ENCODE assay signal across 13 cellular contexts in the genomic region with DNA sequence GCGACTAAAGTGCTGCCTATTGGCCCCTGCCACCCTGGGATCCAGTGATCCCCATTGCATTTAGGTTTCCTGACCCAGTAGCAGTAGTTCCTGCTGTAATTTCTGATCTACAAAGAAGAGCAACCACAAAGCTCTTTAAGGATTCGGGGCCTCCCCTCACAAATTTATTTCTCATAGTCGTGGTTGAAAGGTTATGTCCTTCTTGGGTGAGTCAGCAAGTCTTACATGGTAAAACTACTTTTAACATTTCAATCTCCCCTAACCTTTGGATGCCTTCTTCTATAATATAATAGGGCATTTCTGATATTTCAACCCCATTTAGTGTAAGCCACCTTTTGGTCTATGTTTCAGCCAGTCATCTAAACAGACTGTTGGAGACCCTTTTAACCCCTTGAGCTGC. TPM values are rescaled to one million over a fixed set of nuclear protein-coding genes. Genes with fewer than 3 reads are reported as not detected.
DNase-seq lines count a peak whose midpoint lies in the region; ATAC-seq, FAIRE-seq and TF ChIP-seq lines count a peak whose summit lies in the region.
"Had no signal": no experiment of that assay in that cellular context is flagged by ENCODE, and none has a peak within 500 bp of the region (broad histone marks: within the 10 kb centered on the region; RNA-seq: fewer than 3 reads in every experiment).

No MANE protein-coding gene starts in this region.

- SMC1A ChIA-PET in GM12878 (lab: Charles Lee; ENCODE audit: uncharacterized antibody, unreplicated experiment) = interaction anchor here (1.1 to 3.5 kb wide), 6 partner anchors 9 to 65 kb away, joined by 3 to 31 read pairs (median 3); a partner anchor contains a TSS

- H3K23ac ChIP-seq in neuronal stem cell (ENCODE audit: low read depth, low read length, poor library complexity) = no peak overlapping the region

- TF ChIP-seq CTCF in cardiac muscle cell (IDR thresholded peaks at IDR 0.05; ENCODE audit: low read depth, low read length) (no peak), GM12878 (IDR thresholded peaks at IDR 0.05 in 2 of 3, conservative IDR thresholded peaks at IDR 0.05 in 1 of 3; ENCODE audit: control insufficient read depth in 2 of 3, extremely low read depth in 1 of 3, insufficient read depth in 1 of 3, low read depth in 3 of 3, low read length in 3 of 3) (no peak)

- H3K4me1 ChIP-seq in cardiac muscle cell (ENCODE audit: low read depth) = peaks cover 12% of the 10 kb centered on the region
- peaks cover 3% of the 10 kb centered on the region; the same call in 1 of the 2 replicates for H3K4me1 ChIP-seq in GM12878 (ENCODE audit: control insufficient read depth, insufficient read depth, low read length)
- no peaks in the 10 kb centered on the region for H3K4me1 ChIP-seq in neuronal stem cell (ENCODE audit: control insufficient read depth in 2 of 2, insufficient read depth in 1 of 2, low read depth in 1 of 2, low read length in 2 of 2)

- H2AK5ac ChIP-seq in neuronal stem cell (ENCODE audit: low read depth, low read length) = no peak overlapping the region

- intact Hi-C loops in Right ventricle myocardium superior (cut with DNase I) (no loop called here), GM12878 (cut with micrococcal nuclease; ENCODE audit: unreplicated experiment) (no loop called here)

- H3K79me1 ChIP-seq in neuronal stem cell (ENCODE audit: low read depth, low read length) = peaks cover 3% of the 10 kb centered on the region

- no peak for ATAC-seq in Right ventricle myocardium superior (ENCODE audit: poor library complexity)
- peak; percentile 55 for ATAC-seq in HG03108 (IDR thresholded peaks at IDR 0.05; ENCODE audit: unreplicated experiment)
- peak; percentile 54 for ATAC-seq in GM12878
- no peak for ATAC-seq in HG03196 (IDR thresholded peaks at IDR 0.05; ENCODE audit: unreplicated experiment)

- H3K36me3 ChIP-seq in cardiac muscle cell (peaks cover 37% of the 10 kb centered on the region), GM12878 (ENCODE audit: control insufficient read depth in 2 of 2, insufficient read depth in 2 of 2, low read length in 1 of 2) (peaks cover 6 to 28% of the 10 kb centered on the region in 2 experiments), neuronal stem cell (replicated peaks in 1 of 2; ENCODE audit: control insufficient read depth in 2 of 2, insufficient read depth in 2 of 2, low read length in 2 of 2) (peaks cover 15 to 96% of the 10 kb centered on the region in 2 donors)

- H4K8ac ChIP-seq in neuronal stem cell (ENCODE audit: low read depth, low read length) = no peak overlapping the region

- peak overlapping the region; percentile 66 for H3K27ac ChIP-seq in cardiac muscle cell
- H3K27ac ChIP-seq in GM12878 (ENCODE audit: control insufficient read depth, insufficient read depth) = no peak overlapping the region
- no peak overlapping the region for H3K27ac ChIP-seq in neuronal stem cell (replicated peaks; ENCODE audit: low read length)
- H3K27ac ChIP-seq: C4-2B had no signal

- H2BK15ac ChIP-seq in neuronal stem cell (ENCODE audit: low read length) = no peak overlapping the region

- H2AFZ ChIP-seq in GM12878 (ENCODE audit: control insufficient read depth, low read depth, low read length) = no peak overlapping the region
- H2AFZ ChIP-seq in neuronal stem cell (ENCODE audit: low read length) = no peak overlapping the region

- H3K9me3 ChIP-seq in cardiac muscle cell (ENCODE audit: low read depth) = no peaks in the 10 kb centered on the region
- peaks cover 6% of the 10 kb centered on the region; the same call in 2 of the 3 replicates for H3K9me3 ChIP-seq in GM12878 (replicated peaks; ENCODE audit: control insufficient read depth, insufficient read depth, low read length)
- H3K9me3 ChIP-seq in neuronal stem cell (replicated peaks in 1 of 2; ENCODE audit: control insufficient read depth in 2 of 2, insufficient read depth in 1 of 2, low read depth in 1 of 2, low read length in 2 of 2) = peaks cover 0 to 18% of the 10 kb centered on the region in 2 donors

- H4K20me1 ChIP-seq in GM12878 (ENCODE audit: control insufficient read depth, insufficient read depth) = no peaks in the 10 kb centered on the region

- H3K9ac ChIP-seq in GM12878 (ENCODE audit: control insufficient read depth, insufficient read depth, low read length) = no peak overlapping the region
- H3K9ac ChIP-seq in neuronal stem cell (ENCODE audit: low read depth, low read length, poor library complexity) = no peak overlapping the region

- H3K18ac ChIP-seq in neuronal stem cell (ENCODE audit: low read length) = no peak overlapping the region

- H3K4me3 ChIP-seq in cardiac muscle cell (no peak overlapping the region), GM12878 (no peak overlapping the region), neuronal stem cell (ENCODE audit: low read length in 2 of 2) (no peak overlapping the region)
- H3K4me3 ChIP-seq: spleen had no signal

- no peak for FAIRE-seq in GM12878 (lab: Jason Lieb, UNC)

- H3K14ac ChIP-seq in neuronal stem cell (ENCODE audit: low read length) = no peak overlapping the region

- H2BK5ac ChIP-seq in neuronal stem cell (ENCODE audit: low read length) = no peak overlapping the region

- no peak for TF ChIP-seq POLR2A in GM12878 (IDR thresholded peaks at IDR 0.05; ENCODE audit: low read depth, low read length)

- H3K4me2 ChIP-seq in GM12878 (ENCODE audit: control insufficient read depth, insufficient read depth) (no peak overlapping the region), neuronal stem cell (ENCODE audit: insufficient read depth, low read length, poor library complexity, severe bottlenecking) (no peak overlapping the region)

- H3K27me3 ChIP-seq in cardiac muscle cell (no peaks in the 10 kb centered on the region), GM12878 (replicated peaks in 1 of 2; ENCODE audit: control insufficient read depth in 2 of 2, insufficient read depth in 2 of 2, low read length in 1 of 2) (no peaks in the 10 kb centered on the region), neuronal stem cell (ENCODE audit: control insufficient read depth in 3 of 3, insufficient read depth in 3 of 3, low read depth in 1 of 3, low read length in 3 of 3) (no peaks in the 10 kb centered on the region)
- H3K27me3 ChIP-seq: spleen had no signal

- H3K4ac ChIP-seq in neuronal stem cell (ENCODE audit: low read length) = no peak overlapping the region

- CTCF ChIA-PET in GM12878 (lab: Yijun Ruan, JAX) = interaction anchor here (0.6 to 1.7 kb wide), 6 partner anchors 9 to 40 kb away, joined by 3 to 6 read pairs (median 4); a partner anchor contains a TSS

- RAD21 ChIA-PET in GM12878 (lab: Charles Lee; ENCODE audit: unreplicated experiment) = interaction anchor here (0.8 to 2.1 kb wide), 3 partner anchors 14 to 34 kb away, joined by 3 to 8 read pairs (median 4); a partner anchor contains a TSS

- WGBS in GM12878 (ENCODE audit: insufficient coverage, insufficient replicate concordance, low lambda C conversion rate, missing lambda C conversion rate) = 42% methylated on average over 3 of the region's 3 CpGs
- WGBS in neuronal stem cell (ENCODE audit: extremely low coverage in 2 of 2, insufficient read length in 2 of 2, insufficient replicate concordance in 1 of 2), 2 donors = no CpG with 5 or more reads among the region's 3 CpGs

- no peak for TF ChIP-seq RAD21 in GM12878 (IDR thresholded peaks at IDR 0.05; ENCODE audit: insufficient read depth, low read depth, low read length)

- no peaks in the 10 kb centered on the region; the same call in 1 of the 2 replicates for H3K79me2 ChIP-seq in GM12878 (ENCODE audit: control insufficient read depth, insufficient read depth, low read length)

- no peak overlapping the region for H2BK120ac ChIP-seq in neuronal stem cell (ENCODE audit: low read depth, low read length)

- in situ Hi-C loops in GM12878 (cut with MboI) = no loop called here

- BruUV-seq in GM12878 (replicated peaks; lab: Mats Ljungman, UMichigan) = no TSS peak

- no peak overlapping the region for H4K91ac ChIP-seq in neuronal stem cell (ENCODE audit: low read depth, low read length, poor library complexity)

- H2BK12ac ChIP-seq in neuronal stem cell (ENCODE audit: low read length) = no peak overlapping the region

- POLR2A ChIA-PET in GM12878 (lab: Charles Lee) = interaction anchor here (0.9 to 1.9 kb wide), 3 partner anchors 8 to 31 kb away, joined by 3 to 5 read pairs (median 4); no protein-coding TSS in a partner anchor

- TF ChIP-seq EP300 in GM12878 (IDR thresholded peaks at IDR 0.05; ENCODE audit: borderline replicate concordance in 1 of 2, control insufficient read depth in 1 of 2, low read depth in 2 of 2, low read length in 2 of 2) = no peak

- peak in 1 of 2 donors; percentile 43 for DNase-seq in cardiac muscle cell (ENCODE audit: low read depth in 1 of 2, low spot score in 1 of 2)
- DNase-seq in Right ventricle myocardium superior = no peak
- DNase-seq in GM12878 (ENCODE audit: low read depth, low spot score) = no peak
- no peak for DNase-seq in kidney glomerular epithelial cell (lab: John Stamatoyannopoulos, UW)
- no peak for DNase-seq in neuronal stem cell (ENCODE audit: low spot score)
- DNase-seq in NCI-H510A (lab: John Stamatoyannopoulos, UW) = no peak
- DNase-seq: activated naive CD4-positive, alpha-beta T cell treated with anti-CD3 and anti-CD28 coated beads, Interleukin-2, amount 50 U/mL, for 16 hours; NCI-H748 treated with DMSO at 0.1 percent for 48 hours; spleen; T-helper 9 cell had no signal

RNA-seq across cellular contexts. Expression of a gene that starts 14.9 kb away (rescaled TPM):
- 15.3 and 24.3 TPM in 2 replicates for total RNA-seq in cardiac muscle cell
- polyA plus RNA-seq in cardiac muscle cell = 7.3 and 7.5 TPM in 2 replicates
- total RNA-seq in Right ventricle myocardium superior = 13.2 TPM
- total RNA-seq in GM12878 (2013; cell fraction: nucleolus; rRNA removed) = 180 and 182 TPM in 2 replicates
- total RNA-seq in GM12878 (2014; rRNA removed) = 26.8 and 31.3 TPM in 2 replicates
- total RNA-seq in GM12878 (2014; rRNA removed; fragmentation: Illumina TruSeq; extraction: Trizol) = 28.4 and 29.9 TPM in 2 replicates
- 21.1 and 21.2 TPM in 2 replicates for total RNA-seq in GM12878 (2021)
- 7.8 TPM for polyA plus RNA-seq in GM12878 (2011; ENCODE audit: low read depth)
- polyA plus RNA-seq in GM12878 (2011; rRNA removed) = 41.7 and 57.9 TPM in 2 replicates
- polyA plus RNA-seq in GM12878 (2011; cell fraction: cytosol; rRNA removed) = 18.5 and 21.3 TPM in 2 replicates
- 52.2 and 58.8 TPM in 2 replicates for polyA plus RNA-seq in GM12878 (2011; cell fraction: nucleus; rRNA removed)
- 9.9 and 11.6 TPM in 2 replicates for polyA plus RNA-seq in GM12878 (2012)
- 24.5 and 31.0 TPM in 2 replicates for polyA plus RNA-seq in GM12878 (2014; fragmentation: Illumina TruSeq; extraction: Trizol)
- polyA plus RNA-seq in GM12878 (2014; fragmentation: Nextera tagmentation; extraction: Ambion mirVana) = 1 to 10 TPM; 5.2 to 5.5 TPM
- polyA plus RNA-seq in GM12878 (2014; rRNA removed) = 15.6 and 18.0 TPM in 2 replicates
- polyA plus RNA-seq in GM12878 (2016; fragmentation: Nextera tagmentation; extraction: Ambion mirVana) = 1 to 10 TPM; 9.6 to 9.9 TPM
- polyA minus RNA-seq in GM12878 (2011; rRNA and poly(A)+ RNA removed) = 89.7 and 93.4 TPM in 2 replicates
- polyA minus RNA-seq in GM12878 (2011; cell fraction: cytosol; rRNA and poly(A)+ RNA removed) = 21.1 and 26.6 TPM in 2 replicates
- polyA minus RNA-seq in GM12878 (2011; cell fraction: nucleus; rRNA and poly(A)+ RNA removed) = 90.8 and 125 TPM in 2 replicates
- polyA plus RNA-seq in neuronal stem cell (2013, experiment 1 of 2) = 14.6 TPM
- 15.1 TPM for polyA plus RNA-seq in neuronal stem cell (2013, experiment 2 of 2)

RNA-seq across cellular contexts. Expression of a gene that starts 26.1 kb away (rescaled TPM):
- total RNA-seq in cardiac muscle cell = 85.4 and 138 TPM in 2 replicates
- polyA plus RNA-seq in cardiac muscle cell = 118 and 164 TPM in 2 replicates
- 43.6 TPM for total RNA-seq in Right ventricle myocardium superior
- total RNA-seq in GM12878 (2013; cell fraction: nucleolus; rRNA removed) = 79.4 and 80.2 TPM in 2 replicates
- 39.0 and 51.9 TPM in 2 replicates for total RNA-seq in GM12878 (2014; rRNA removed)
- 57.1 and 58.1 TPM in 2 replicates for total RNA-seq in GM12878 (2014; rRNA removed; fragmentation: Illumina TruSeq; extraction: Trizol)
- total RNA-seq in GM12878 (2021) = 45.4 and 46.4 TPM in 2 replicates
- polyA plus RNA-seq in GM12878 (2011; ENCODE audit: low read depth) = 16.3 TPM
- polyA plus RNA-seq in GM12878 (2011; rRNA removed) = 114 and 164 TPM in 2 replicates
- polyA plus RNA-seq in GM12878 (2011; cell fraction: cytosol; rRNA removed) = 45.2 and 53.2 TPM in 2 replicates
- polyA plus RNA-seq in GM12878 (2011; cell fraction: nucleus; rRNA removed) = 70.4 and 77.8 TPM in 2 replicates
- polyA plus RNA-seq in GM12878 (2012) = 17.2 and 27.7 TPM in 2 replicates
- polyA plus RNA-seq in GM12878 (2014; fragmentation: Illumina TruSeq; extraction: Trizol) = 54.4 and 72.1 TPM in 2 replicates
- 10 to 100 TPM; 56.0 to 67.7 TPM for polyA plus RNA-seq in GM12878 (2014; fragmentation: Nextera tagmentation; extraction: Ambion mirVana)
- polyA plus RNA-seq in GM12878 (2014; rRNA removed) = 35.8 and 46.9 TPM in 2 replicates
- 10 to 100 TPM; 48.9 to 55.6 TPM for polyA plus RNA-seq in GM12878 (2016; fragmentation: Nextera tagmentation; extraction: Ambion mirVana)
- 67.4 and 80.6 TPM in 2 replicates for polyA minus RNA-seq in GM12878 (2011; rRNA and poly(A)+ RNA removed)
- 23.7 and 25.6 TPM in 2 replicates for polyA minus RNA-seq in GM12878 (2011; cell fraction: cytosol; rRNA and poly(A)+ RNA removed)
- polyA minus RNA-seq in GM12878 (2011; cell fraction: nucleus; rRNA and poly(A)+ RNA removed) = 41.2 and 65.1 TPM in 2 replicates
- 148 TPM for polyA plus RNA-seq in neuronal stem cell (2013, experiment 1 of 2)
- 156 TPM for polyA plus RNA-seq in neuronal stem cell (2013, experiment 2 of 2)

Comparison
In these comparisons a context has a peak if more than half of its experiments do, and no peak if none do; other contexts are left out.
1. ATAC-seq: peak in HG03108 (single experiment) and GM12878 (single experiment); none in Right ventricle myocardium superior (single experiment) and HG03196 (single experiment).